ENCODE assay signal across 23 cellular contexts in genomic region chr14:74347795-74348100, GRCh38. TPM values are rescaled to one million over a fixed set of nuclear protein-coding genes. Genes with fewer than 3 reads are reported as not detected.
"Had no signal": no experiment of that assay in that cellular context is flagged by ENCODE, and none has a peak within 500 bp of the region (broad histone marks: within the 10 kb centered on the region; RNA-seq: fewer than 3 reads in every experiment).

No MANE protein-coding gene starts in this region.

- H3K27ac ChIP-seq: coronary artery, foreskin keratinocyte, left lung, WERI-Rb-1 had no signal

- FAIRE-seq: endothelial cell of umbilical vein, kidney had no signal

- H3K4me3 Mint-ChIP-seq: activated CD4-positive, alpha-beta T cell treated with anti-CD3 and anti-CD28 coated beads for 36 hours; activated CD8-positive, alpha-beta T cell treated with anti-CD3 and anti-CD28 coated beads for 36 hours; activated naive CD8-positive, alpha-beta T cell; activated T-cell treated with anti-CD3 and anti-CD28 coated beads, Interleukin-2, amount 50 U/mL, for 4 hours; naive B cell; T-helper 17 cell had no signal

- DNase-seq: activated CD4-positive, alpha-beta T cell treated with anti-CD3 and anti-CD28 coated beads for 36 hours; activated CD8-positive, alpha-beta T cell treated with anti-CD3 and anti-CD28 coated beads for 36 hours; activated effector memory CD4-positive, alpha-beta T cell treated with anti-CD3 and anti-CD28 coated beads, Interleukin-2, amount 50 U/mL, for 16 hours; activated T-cell treated with anti-CD3 and anti-CD28 coated beads, Interleukin-2, amount 50 U/mL, for 4 hours; amniotic stem cell; effector CD4-positive, alpha-beta T cell; foreskin keratinocyte; glutamatergic neuron; kidney; left lung; mammary epithelial cell; naive B cell; stimulated activated CD4-positive, alpha-beta T cell treated with anti-CD3 and anti-CD28 coated beads, Interleukin-4, amount 100 ng/mL, for 1 hour; stimulated activated naive CD4-positive, alpha-beta T cell treated with Interleukin-2 at 50 U/mL for 16 hours; substantia nigra; T-helper 17 cell; trophoblast cell; WERI-Rb-1 had no signal

- H3K36me3 Mint-ChIP-seq: activated naive CD8-positive, alpha-beta T cell; naive B cell had no signal

- H3K4me3 ChIP-seq: coronary artery, left lung had no signal

- H3K27me3 Mint-ChIP-seq: activated naive CD8-positive, alpha-beta T cell had no signal

- H3K36me3 ChIP-seq: left lung, WERI-Rb-1 had no signal

- H3K9me3 ChIP-seq: left lung had no signal

- ATAC-seq: activated CD4-positive, alpha-beta T cell treated with anti-CD3 and anti-CD28 coated beads for 36 hours; activated CD8-positive, alpha-beta T cell treated with anti-CD3 and anti-CD28 coated beads for 36 hours; activated T-cell treated with anti-CD3 and anti-CD28 coated beads, Interleukin-2, amount 50 U/mL, for 4 hours; foreskin keratinocyte; left lung; T-helper 17 cell had no signal

- H3K9me3 Mint-ChIP-seq: activated CD8-positive, alpha-beta T cell treated with anti-CD3 and anti-CD28 coated beads for 36 hours; activated T-cell treated with anti-CD3 and anti-CD28 coated beads, Interleukin-2, amount 50 U/mL, for 4 hours; naive B cell had no signal

- H3K4me1 Mint-ChIP-seq: activated CD4-positive, alpha-beta T cell treated with anti-CD3 and anti-CD28 coated beads for 36 hours; naive B cell; T-helper 17 cell had no signal

- H3K27ac Mint-ChIP-seq: activated CD4-positive, alpha-beta T cell treated with anti-CD3 and anti-CD28 coated beads for 36 hours; activated CD8-positive, alpha-beta T cell treated with anti-CD3 and anti-CD28 coated beads for 36 hours; activated naive CD8-positive, alpha-beta T cell; T-helper 17 cell had no signal

- H3K4me1 ChIP-seq: foreskin keratinocyte, left lung had no signal

RNA-seq across cellular contexts. Expression of gene VRTN, which starts 0.5 kb away (rescaled TPM):
- total RNA-seq: activated CD4-positive, alpha-beta T cell treated with anti-CD3 and anti-CD28 coated beads for 36 hours; activated CD8-positive, alpha-beta T cell treated with anti-CD3 and anti-CD28 coated beads for 36 hours; cardiac septum; endothelial cell of umbilical vein; foreskin keratinocyte; kidney; left lung; mammary epithelial cell; mononuclear cell; T-helper 17 cell had no signal
- polyA plus RNA-seq: foreskin keratinocyte, mammary epithelial cell had no signal
